ENCODE assay signal across 8 cellular contexts in the genomic region with DNA sequence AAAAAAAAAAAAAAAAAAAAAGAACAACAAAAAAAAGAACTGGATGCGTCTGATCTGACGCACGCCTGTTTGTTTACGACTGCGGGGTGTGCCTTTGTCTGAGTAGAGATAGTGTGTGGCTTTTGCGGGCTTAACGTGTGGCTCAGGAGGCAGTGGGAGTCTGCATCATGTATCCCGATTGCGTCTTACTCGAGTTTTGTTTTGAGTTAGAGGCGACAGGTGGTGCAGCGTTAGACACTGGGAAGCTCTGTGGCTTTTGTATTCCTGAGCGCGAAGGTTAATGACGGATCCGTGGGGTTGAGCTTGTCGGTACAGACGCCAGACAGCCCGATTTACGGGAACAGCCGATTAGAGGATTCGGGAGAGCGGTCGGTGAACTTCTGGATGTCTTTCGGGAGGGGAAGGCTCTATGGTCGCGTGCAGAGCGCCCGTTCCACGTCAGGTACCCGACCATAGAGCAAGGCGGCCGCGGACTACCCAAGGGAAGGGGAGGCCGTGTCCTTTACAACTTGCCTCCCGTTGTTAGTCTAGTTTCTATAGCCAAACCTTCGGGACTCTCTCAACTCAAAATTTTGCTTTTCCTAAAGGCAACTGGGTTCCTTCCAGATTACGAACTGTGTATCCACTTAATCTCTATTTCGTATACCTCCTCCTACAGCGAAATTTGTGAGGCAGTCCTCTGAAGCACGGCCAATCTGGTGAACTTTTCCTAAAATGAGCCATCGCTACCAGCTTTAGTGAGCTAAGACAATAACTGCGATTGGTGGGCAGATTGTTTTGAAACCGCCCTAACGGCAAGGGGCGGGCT. TPM values are rescaled to one million over a fixed set of nuclear protein-coding genes. Genes with fewer than 3 reads are reported as not detected.
DNase-seq lines count a peak whose midpoint lies in the region; ATAC-seq, FAIRE-seq and TF ChIP-seq lines count a peak whose summit lies in the region.

No MANE protein-coding gene starts in this region.

- CTCF ChIA-PET in activated CD8-positive, alpha-beta T cell treated with anti-CD3 and anti-CD28 coated beads for 36 hours (lab: Charles Lee) = interaction anchor here (0.6 to 5.0 kb wide), 17 partner anchors 14 to 600 kb away, joined by 3 to 59 read pairs (median 3); partner anchors contain the start of genes CCDC97 and RAB4B

- H3K4me3 Mint-ChIP-seq in activated CD8-positive, alpha-beta T cell treated with anti-CD3 and anti-CD28 coated beads for 36 hours = peak overlapping the region; percentile 95
- H3K4me3 Mint-ChIP-seq in mesothelial cell of epicardium = peak overlapping the region; percentile 98

- H3K9me3 ChIP-seq in ectodermal cell (ENCODE audit: control insufficient read depth, low read length) = no peaks in the 10 kb centered on the region

- H3K4me3 ChIP-seq in ectodermal cell (ENCODE audit: insufficient read depth, low read depth, low read length) = peak overlapping the region; percentile 99

- TF ChIP-seq POLR2A in GM12891 (IDR thresholded peaks at IDR 0.05; ENCODE audit: low read depth, low read length) = peak; percentile 74

- peak overlapping the region; percentile 100 for H3K27ac Mint-ChIP-seq in activated CD8-positive, alpha-beta T cell treated with anti-CD3 and anti-CD28 coated beads for 36 hours
- peak overlapping the region; percentile 99 for H3K27ac Mint-ChIP-seq in mesothelial cell of epicardium

- peaks cover 31% of the 10 kb centered on the region for H3K4me1 Mint-ChIP-seq in activated CD8-positive, alpha-beta T cell treated with anti-CD3 and anti-CD28 coated beads for 36 hours (ENCODE audit: low read depth)
- peaks cover 33% of the 10 kb centered on the region for H3K4me1 Mint-ChIP-seq in mesothelial cell of epicardium

- no peaks in the 10 kb centered on the region for H3K27me3 Mint-ChIP-seq in activated CD8-positive, alpha-beta T cell treated with anti-CD3 and anti-CD28 coated beads for 36 hours
- H3K27me3 Mint-ChIP-seq in mesothelial cell of epicardium (ENCODE audit: low read depth) = no peaks in the 10 kb centered on the region

- no peak for FAIRE-seq in GM12891 (lab: Jason Lieb, UNC)

- WGBS in ectodermal cell, 2 experiments = 0 to 1% methylated on average over 46 of the region's 46 CpGs

- DNase-seq in GM12891 (ENCODE audit: insufficient read length, low spot score) (peak; percentile 24), NCI-H2227 treated with DMSO at 0.1 percent for 48 hours (lab: John Stamatoyannopoulos, UW) (peak; percentile 99), mesothelial cell of epicardium (ENCODE audit: low spot score in 2 of 2, unreplicated experiment in 2 of 2) (peak; percentile 45 to 67), 8988T (no peak)
- peak; percentile 98 for DNase-seq in activated CD8-positive, alpha-beta T cell treated with anti-CD3 and anti-CD28 coated beads for 36 hours
- peak; percentile 42 to 61 for DNase-seq in stimulated activated CD8-positive, alpha-beta memory T cell treated with anti-CD3 and anti-CD28 coated beads, Interleukin-2, amount 100 ng/mL, for 1 hour (ENCODE audit: low read depth in 2 of 2)

- H3K9me3 Mint-ChIP-seq in activated CD8-positive, alpha-beta T cell treated with anti-CD3 and anti-CD28 coated beads for 36 hours = no peaks in the 10 kb centered on the region
- no peaks in the 10 kb centered on the region for H3K9me3 Mint-ChIP-seq in mesothelial cell of epicardium

- peaks cover 33% of the 10 kb centered on the region for H3K36me3 Mint-ChIP-seq in activated CD8-positive, alpha-beta T cell treated with anti-CD3 and anti-CD28 coated beads for 36 hours (ENCODE audit: low read depth)
- H3K36me3 Mint-ChIP-seq in mesothelial cell of epicardium = peaks cover 17% of the 10 kb centered on the region

- H3K36me3 ChIP-seq in ectodermal cell (ENCODE audit: control insufficient read depth, insufficient read depth, low read length) = peaks cover 19% of the 10 kb centered on the region

- H3K4me1 ChIP-seq in ectodermal cell (ENCODE audit: control insufficient read depth, insufficient read depth, low read length) = peaks cover 9% of the 10 kb centered on the region

- H3K27me3 ChIP-seq in ectodermal cell (ENCODE audit: control insufficient read depth, insufficient read depth, low read length, poor library complexity, severe bottlenecking) = no peaks in the 10 kb centered on the region

- H3K27ac ChIP-seq in ectodermal cell (ENCODE audit: insufficient read depth, low read depth, low read length, poor library complexity, severe bottlenecking) = peak overlapping the region; percentile 96

- peak; percentile 5 for ATAC-seq in HG02763 (IDR thresholded peaks at IDR 0.05; ENCODE audit: unreplicated experiment)
- ATAC-seq in activated CD8-positive, alpha-beta T cell treated with anti-CD3 and anti-CD28 coated beads for 36 hours = peak; percentile 22

- TF ChIP-seq CTCF in activated CD8-positive, alpha-beta T cell treated with anti-CD3 and anti-CD28 coated beads for 36 hours (IDR thresholded peaks at IDR 0.05) = no peak
- no peak for TF ChIP-seq CTCF in mesothelial cell of epicardium (IDR thresholded peaks at IDR 0.05; ENCODE audit: unreplicated experiment)

- POLR2A ChIA-PET in activated CD8-positive, alpha-beta T cell treated with anti-CD3 and anti-CD28 coated beads for 36 hours (lab: Charles Lee) = interaction anchor here (0.6 to 8.5 kb wide), 26 partner anchors 11 to 609 kb away, joined by 3 to 179 read pairs (median 4); partner anchors contain the start of genes ACTMAP, B9D2, CCDC97 and RPS19

- intact Hi-C loops in activated CD8-positive, alpha-beta T cell treated with anti-CD3 and anti-CD28 coated beads for 36 hours (cut with micrococcal nuclease) = loop anchor here (2.0 to 10.0 kb wide), 4 partner anchors 36 to 92 kb away; partner anchors contain the start of gene TGFB1

TF ChIP-seq in GM12891, 5 proteins besides CTCF, POLR2A, EP300 and RAD21:
- TF ChIP-seq PAX5 (IDR thresholded peaks at IDR 0.05; ENCODE audit: insufficient read depth, low read length, severe bottlenecking) (no peak), SPI1 (IDR thresholded peaks at IDR 0.05; ENCODE audit: low read depth, low read length) (no peak), POLR2AphosphoS5 (IDR thresholded peaks at IDR 0.05; ENCODE audit: low read depth, low read length) (peak; percentile 45; the same call in 1 of the 2 replicates), POU2F2 (IDR thresholded peaks at IDR 0.05; ENCODE audit: low read depth, low read length) (0 out of 2 replicates have a peak, but pooled peaks have one; percentile 74), TAF1 (IDR thresholded peaks at IDR 0.05; ENCODE audit: low read depth, low read length) (peak; percentile 59; the same call in 1 of the 2 replicates)
TF ChIP-seq in GM12891: peak in this region for 3.

RNA-seq across cellular contexts. Expression of gene HNRNPUL1, which starts 0.9 kb away (rescaled TPM):
- polyA plus RNA-seq in GM12891 (2012; ENCODE audit: low read depth, missing spikeins) = 117 TPM
- total RNA-seq in activated CD8-positive, alpha-beta T cell treated with anti-CD3 and anti-CD28 coated beads for 36 hours = 100 to 1,000 TPM; 257 to 259 TPM
- polyA plus RNA-seq in ectodermal cell (2013, experiment 1 of 4) = 253 TPM
- polyA plus RNA-seq in ectodermal cell (2013, experiment 2 of 4) = 257 TPM
- 199 TPM for polyA plus RNA-seq in ectodermal cell (2013, experiment 3 of 4)
- polyA plus RNA-seq in ectodermal cell (2013, experiment 4 of 4) = 224 TPM
- total RNA-seq in mesothelial cell of epicardium = 246 to 262 TPM (median 249 TPM) in 3 replicates

RNA-seq across cellular contexts. Expression of gene AXL, which starts 44.2 kb away (rescaled TPM):
- polyA plus RNA-seq in GM12891 (2012; ENCODE audit: low read depth, missing spikeins) = 0.44 TPM
- under 1 TPM; 0.36 to 0.50 TPM for total RNA-seq in activated CD8-positive, alpha-beta T cell treated with anti-CD3 and anti-CD28 coated beads for 36 hours
- polyA plus RNA-seq in ectodermal cell (2013, experiment 1 of 4) = 35.5 TPM
- polyA plus RNA-seq in ectodermal cell (2013, experiment 2 of 4) = 43.3 TPM
- polyA plus RNA-seq in ectodermal cell (2013, experiment 3 of 4) = 31.7 TPM
- 36.9 TPM for polyA plus RNA-seq in ectodermal cell (2013, experiment 4 of 4)
- total RNA-seq in mesothelial cell of epicardium = 60.0 to 61.0 TPM (median 60.6 TPM) in 3 replicates

RNA-seq across cellular contexts. Expression of gene CCDC97, which starts 46.7 kb away (rescaled TPM):
- polyA plus RNA-seq in GM12891 (2012; ENCODE audit: low read depth, missing spikeins) = 23.5 TPM
- 10 to 100 TPM; 15.9 to 20.4 TPM for total RNA-seq in activated CD8-positive, alpha-beta T cell treated with anti-CD3 and anti-CD28 coated beads for 36 hours
- polyA plus RNA-seq in ectodermal cell (2013, experiment 1 of 4) = 37.0 TPM
- polyA plus RNA-seq in ectodermal cell (2013, experiment 2 of 4) = 46.9 TPM
- 32.0 TPM for polyA plus RNA-seq in ectodermal cell (2013, experiment 3 of 4)
- polyA plus RNA-seq in ectodermal cell (2013, experiment 4 of 4) = 35.4 TPM
- 40.5 to 41.9 TPM (median 40.6 TPM) in 3 replicates for total RNA-seq in mesothelial cell of epicardium

Comparison
In these comparisons a context has a peak if more than half of its experiments do, and no peak if none do; other contexts are left out.
1. RNA of gene AXL, which starts 44.2 kb away (total RNA-seq): 60.0 to 61.0 TPM in mesothelial cell of epicardium; 0.36 to 0.50 TPM in activated CD8-positive, alpha-beta T cell treated with anti-CD3 and anti-CD28 coated beads for 36 hours; every median in the first group is over 10 times any median in the second.